ENCODE assay signal across 18 cellular contexts in the genomic region with DNA sequence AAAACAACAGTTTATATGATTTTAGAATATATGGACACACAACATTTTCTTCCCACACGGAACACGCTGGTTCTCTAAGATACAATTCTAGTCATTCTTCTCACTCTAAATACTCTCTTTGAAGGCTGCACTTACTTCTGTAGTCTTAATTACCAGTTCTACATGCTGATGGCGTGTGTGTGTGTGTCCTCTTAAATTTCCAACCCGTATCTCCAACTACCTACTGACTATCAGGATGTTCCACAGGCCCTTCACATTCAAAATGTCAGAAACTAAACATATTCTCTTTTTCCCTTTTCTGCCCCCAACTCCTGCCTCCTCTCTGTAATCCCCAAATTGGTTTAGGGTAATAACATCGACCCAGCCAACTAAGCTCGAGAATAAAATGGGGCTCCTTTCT.
A peak's percentile ranks its signal among the peaks of the same experiment; 100 is the strongest.
DNase-seq lines count a peak whose midpoint lies in the region; ATAC-seq and TF ChIP-seq lines count a peak whose summit lies in the region.
"Had no signal": no experiment of that assay in that cellular context is flagged by ENCODE, and none has a peak within 500 bp of the region (broad histone marks: within the 10 kb centered on the region; RNA-seq: fewer than 3 reads in every experiment).

No MANE protein-coding gene starts in this region.

- H3K27me3 ChIP-seq in CD4-positive, CD25-positive, alpha-beta regulatory T cell (ENCODE audit: control insufficient read depth, insufficient read depth, low read length): no peaks in the 10 kb centered on the region
- H3K27me3 ChIP-seq in endodermal cell (ENCODE audit: control insufficient read depth, insufficient read depth, low read length, poor library complexity, severe bottlenecking): no peaks in the 10 kb centered on the region
- H3K27me3 ChIP-seq: breast epithelium had no signal

- H3K27ac Mint-ChIP-seq in CD4-positive, CD25-positive, alpha-beta regulatory T cell: peak overlapping the region in 2 of 3 donors; percentile 93 to 99
- H3K27ac Mint-ChIP-seq in activated T-helper 17 cell treated with anti-CD3 and anti-CD28 coated beads, Interleukin-2, amount 50 U/mL, for 72 hours: peak overlapping the region; percentile 92
- peak overlapping the region; percentile 2 for H3K27ac Mint-ChIP-seq in endodermal cell
- H3K27ac Mint-ChIP-seq: HFFc6 had no signal

- TF ChIP-seq CTCF in 22Rv1 (IDR thresholded peaks at IDR 0.05): no peak
- TF ChIP-seq CTCF in endodermal cell (conservative IDR thresholded peaks at IDR 0.05): no peak

- H3K9me3 Mint-ChIP-seq in CD4-positive, CD25-positive, alpha-beta regulatory T cell: peaks cover 0 to 6% (median 0%) of the 10 kb centered on the region in 7 donors
- peaks cover 6% of the 10 kb centered on the region for H3K9me3 Mint-ChIP-seq in activated T-helper 17 cell treated with anti-CD3 and anti-CD28 coated beads, Interleukin-2, amount 50 U/mL, for 72 hours
- no peaks in the 10 kb centered on the region for H3K9me3 Mint-ChIP-seq in endodermal cell
- H3K9me3 Mint-ChIP-seq: HFFc6 had no signal

- no peak for DNase-seq in CD4-positive, CD25-positive, alpha-beta regulatory T cell
- DNase-seq in endodermal cell: no peak
- no peak for DNase-seq in effector CD4-positive, alpha-beta T cell
- no peak for DNase-seq in NCI-H748 (lab: John Stamatoyannopoulos, UW; ENCODE audit: unreplicated experiment)
- DNase-seq: activated CD8-positive, alpha-beta memory T cell treated with anti-CD3 and anti-CD28 coated beads, Interleukin-2, amount 50 U/mL, for 4 hours; COR-L47; dermis blood vessel endothelial cell; foreskin fibroblast; HFFc6; left ventricle myocardium superior; NCI-H524; stimulated activated CD4-positive, alpha-beta T cell treated with anti-CD3 and anti-CD28 coated beads, Interleukin-4, amount 100 ng/mL, for 4 hours had no signal

- peaks cover 36% of the 10 kb centered on the region for H3K36me3 ChIP-seq in CD4-positive, CD25-positive, alpha-beta regulatory T cell (ENCODE audit: control insufficient read depth, insufficient read depth, low read length)
- H3K36me3 ChIP-seq in endodermal cell (ENCODE audit: control insufficient read depth, insufficient read depth, low read length): peaks cover 33% of the 10 kb centered on the region
- H3K36me3 ChIP-seq: breast epithelium had no signal

- peak overlapping the region; percentile 39; the same call in 1 of the 2 replicates for H3K27ac ChIP-seq in 22Rv1
- peak overlapping the region; percentile 70 for H3K27ac ChIP-seq in CD4-positive, CD25-positive, alpha-beta regulatory T cell (ENCODE audit: insufficient read depth, low read length, poor library complexity, severe bottlenecking)
- no peak overlapping the region for H3K27ac ChIP-seq in endodermal cell (ENCODE audit: low read depth, low read length)
- H3K27ac ChIP-seq: breast epithelium, HL-60 had no signal

- peaks cover 39% of the 10 kb centered on the region for H3K36me3 Mint-ChIP-seq in CD4-positive, CD25-positive, alpha-beta regulatory T cell
- H3K36me3 Mint-ChIP-seq in activated T-helper 17 cell treated with anti-CD3 and anti-CD28 coated beads, Interleukin-2, amount 50 U/mL, for 72 hours (ENCODE audit: low read depth): no peaks in the 10 kb centered on the region
- H3K36me3 Mint-ChIP-seq in endodermal cell (ENCODE audit: low read depth): peaks cover 38% of the 10 kb centered on the region

- 80 to 84% methylated on average over 4 to 6 of the region's 6 CpGs for WGBS in endodermal cell (ENCODE audit: insufficient coverage in 1 of 2, insufficient read length in 1 of 2), 2 experiments

- ATAC-seq in CD4-positive, CD25-positive, alpha-beta regulatory T cell (ENCODE audit: low read depth in 2 of 2): no peak
- ATAC-seq in activated T-helper 17 cell treated with anti-CD3 and anti-CD28 coated beads, Interleukin-2, amount 50 U/mL, for 72 hours (replicated peaks): no peak
- ATAC-seq in HG03439 (IDR thresholded peaks at IDR 0.05; ENCODE audit: unreplicated experiment): no peak
- ATAC-seq in HG02884 (IDR thresholded peaks at IDR 0.05; ENCODE audit: unreplicated experiment): no peak
- ATAC-seq: left ventricle myocardium superior had no signal

- H3K9ac ChIP-seq in endodermal cell (ENCODE audit: extremely low read depth, low read length, poor library complexity, severe bottlenecking): no peak overlapping the region

- peak overlapping the region; percentile 2 to 81 (median 45) for H3K4me3 Mint-ChIP-seq in CD4-positive, CD25-positive, alpha-beta regulatory T cell
- H3K4me3 Mint-ChIP-seq in activated T-helper 17 cell treated with anti-CD3 and anti-CD28 coated beads, Interleukin-2, amount 50 U/mL, for 72 hours: peak overlapping the region; percentile 85
- no peak overlapping the region for H3K4me3 Mint-ChIP-seq in endodermal cell
- H3K4me3 Mint-ChIP-seq: HFFc6 had no signal

- H3K4me1 Mint-ChIP-seq in CD4-positive, CD25-positive, alpha-beta regulatory T cell: peaks cover 33 to 63% (median 43%) of the 10 kb centered on the region in 4 donors
- peaks cover 34% of the 10 kb centered on the region for H3K4me1 Mint-ChIP-seq in activated T-helper 17 cell treated with anti-CD3 and anti-CD28 coated beads, Interleukin-2, amount 50 U/mL, for 72 hours
- H3K4me1 Mint-ChIP-seq in endodermal cell: peaks cover 2% of the 10 kb centered on the region

- H3K4me1 ChIP-seq in CD4-positive, CD25-positive, alpha-beta regulatory T cell (ENCODE audit: control insufficient read depth, insufficient read depth, low read length, poor library complexity, severe bottlenecking): peaks cover 76% of the 10 kb centered on the region
- no peaks in the 10 kb centered on the region for H3K4me1 ChIP-seq in endodermal cell (ENCODE audit: control insufficient read depth, insufficient read depth, low read length)
- H3K4me1 ChIP-seq: breast epithelium had no signal

- peak overlapping the region; percentile 22 for H3K4me3 ChIP-seq in CD4-positive, CD25-positive, alpha-beta regulatory T cell (ENCODE audit: low read depth, low read length)
- no peak overlapping the region for H3K4me3 ChIP-seq in endodermal cell (ENCODE audit: low read length)
- H3K4me3 ChIP-seq: breast epithelium had no signal

- peaks cover under 1% of the 10 kb centered on the region for H3K27me3 Mint-ChIP-seq in CD4-positive, CD25-positive, alpha-beta regulatory T cell
- no peaks in the 10 kb centered on the region for H3K27me3 Mint-ChIP-seq in activated T-helper 17 cell treated with anti-CD3 and anti-CD28 coated beads, Interleukin-2, amount 50 U/mL, for 72 hours
- no peaks in the 10 kb centered on the region for H3K27me3 Mint-ChIP-seq in endodermal cell (ENCODE audit: insufficient read depth)

- no peaks in the 10 kb centered on the region for H3K9me3 ChIP-seq in CD4-positive, CD25-positive, alpha-beta regulatory T cell (ENCODE audit: control insufficient read depth in 2 of 2, low read length in 2 of 2)
- no peaks in the 10 kb centered on the region for H3K9me3 ChIP-seq in endodermal cell (ENCODE audit: control insufficient read depth, low read length)
- H3K9me3 ChIP-seq: breast epithelium had no signal

Comparison
In these comparisons a context has a peak if more than half of its experiments do, and no peak if none do; other contexts are left out.
1. H3K27ac Mint-ChIP-seq: peak in every context shown above with its lines; median percentile 96 in CD4-positive, CD25-positive, alpha-beta regulatory T cell; 92 in activated T-helper 17 cell treated with anti-CD3 and anti-CD28 coated beads, Interleukin-2, amount 50 U/mL, for 72 hours; 2 in endodermal cell.